15 cellular contexts compared by ENCODE assay signal in the genomic region with DNA sequence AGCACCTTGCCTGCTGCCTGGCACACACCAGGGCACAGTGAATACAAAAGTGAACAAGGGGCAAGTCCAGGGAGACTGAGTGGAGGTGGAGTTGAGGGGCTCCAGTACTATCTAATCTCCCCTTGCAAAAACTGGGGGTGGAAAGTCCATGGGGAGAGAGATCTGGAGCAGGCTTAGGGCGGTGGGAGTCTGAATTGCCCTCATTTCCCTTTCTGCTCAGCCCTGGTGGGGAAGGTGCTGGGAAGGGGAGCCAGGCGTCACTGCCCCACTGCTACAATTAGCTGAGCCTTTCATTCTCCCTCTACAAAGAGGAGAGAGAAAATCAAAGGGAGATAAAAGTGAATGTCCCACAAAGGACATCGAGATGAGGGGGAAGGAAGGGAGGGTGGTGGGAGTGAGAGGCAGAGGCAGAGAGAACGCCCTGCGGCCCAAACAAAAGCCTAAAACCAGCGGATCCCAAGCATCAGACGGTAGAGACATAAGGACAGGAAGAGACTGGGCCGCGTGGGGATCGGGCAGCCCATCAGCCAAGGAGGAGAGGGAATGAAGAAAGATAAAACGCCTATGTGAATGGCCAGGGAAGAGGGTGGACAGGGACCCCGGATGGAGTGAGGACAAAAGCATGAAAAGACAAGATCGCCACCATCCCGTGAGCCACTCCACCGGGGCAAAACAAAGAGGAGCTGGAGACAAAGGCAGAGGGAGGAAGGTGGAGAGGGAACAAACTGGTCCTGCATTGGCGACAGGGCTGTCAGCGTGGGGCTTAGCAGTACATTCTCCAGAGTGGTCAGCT.
"Had no signal": no experiment of that assay in that cellular context is flagged by ENCODE, and none has a peak within 500 bp of the region (broad histone marks: within the 10 kb centered on the region; RNA-seq: fewer than 3 reads in every experiment).

No MANE protein-coding gene starts in this region.

- ATAC-seq: activated CD8-positive, alpha-beta memory T cell treated with anti-CD3 and anti-CD28 coated beads, Interleukin-2, amount 10 ng/mL, durations not matched to agents 7 days and 5 days; left lobe of liver; T-cell had no signal

- H3K27ac ChIP-seq: adrenal gland, cardiac muscle cell, parathyroid adenoma, uterus had no signal

- FAIRE-seq: endometrium had no signal

- H3K9me3 ChIP-seq: adrenal gland, uterus had no signal

- H2AFZ ChIP-seq: parathyroid adenoma had no signal

- DNase-seq: activated CD4-positive, alpha-beta memory T cell treated with anti-CD3 and anti-CD28 coated beads for 36 hours; activated CD8-positive, alpha-beta memory T cell treated with anti-CD3 and anti-CD28 coated beads, Interleukin-2, amount 10 ng/mL, durations not matched to agents 7 days and 5 days; activated naive CD4-positive, alpha-beta T cell treated with anti-CD3 and anti-CD28 coated beads, Interleukin-2, amount 50 U/mL, for 16 hours; activated T-cell treated with anti-CD3 and anti-CD28 coated beads, Interleukin-2, amount 50 U/mL, for 24 hours; adrenal gland; islet precursor cell; stimulated activated CD4-positive, alpha-beta T cell treated with anti-CD3 and anti-CD28 coated beads, Interleukin-1b, Interleukin-23, amount 100 ng/mL, for 48 hours; T-cell; T1000; uterus had no signal

- H3K9ac ChIP-seq: parathyroid adenoma had no signal

- H3K4me3 ChIP-seq: adrenal gland, cardiac muscle cell, uterus had no signal

- H3K4me1 Mint-ChIP-seq: activated CD8-positive, alpha-beta memory T cell treated with anti-CD3 and anti-CD28 coated beads, Interleukin-2, amount 10 ng/mL, durations not matched to agents 7 days and 5 days; T-cell had no signal

- H3K9me3 Mint-ChIP-seq: activated CD4-positive, alpha-beta memory T cell treated with anti-CD3 and anti-CD28 coated beads for 36 hours; activated T-cell treated with anti-CD3 and anti-CD28 coated beads, Interleukin-2, amount 50 U/mL, for 24 hours; nephron; T-cell had no signal

- H3K36me3 Mint-ChIP-seq: activated CD4-positive, alpha-beta memory T cell treated with anti-CD3 and anti-CD28 coated beads for 36 hours; activated CD8-positive, alpha-beta memory T cell treated with anti-CD3 and anti-CD28 coated beads, Interleukin-2, amount 10 ng/mL, durations not matched to agents 7 days and 5 days; T-cell had no signal

- H3K79me2 ChIP-seq: parathyroid adenoma had no signal

- H3K4me3 Mint-ChIP-seq: activated CD4-positive, alpha-beta memory T cell treated with anti-CD3 and anti-CD28 coated beads for 36 hours; activated CD8-positive, alpha-beta memory T cell treated with anti-CD3 and anti-CD28 coated beads, Interleukin-2, amount 10 ng/mL, durations not matched to agents 7 days and 5 days; activated T-cell treated with anti-CD3 and anti-CD28 coated beads, Interleukin-2, amount 50 U/mL, for 24 hours; nephron; T-cell had no signal

- H3K27me3 ChIP-seq: adrenal gland, cardiac muscle cell, uterus had no signal

- H3K36me3 ChIP-seq: adrenal gland, cardiac muscle cell, uterus had no signal

- H3K27ac Mint-ChIP-seq: activated CD4-positive, alpha-beta memory T cell treated with anti-CD3 and anti-CD28 coated beads for 36 hours; activated CD8-positive, alpha-beta memory T cell treated with anti-CD3 and anti-CD28 coated beads, Interleukin-2, amount 10 ng/mL, durations not matched to agents 7 days and 5 days; activated T-cell treated with anti-CD3 and anti-CD28 coated beads, Interleukin-2, amount 50 U/mL, for 24 hours; nephron; T-cell had no signal

- H3K4me1 ChIP-seq: adrenal gland, parathyroid adenoma, uterus had no signal
